In the genomic region with DNA sequence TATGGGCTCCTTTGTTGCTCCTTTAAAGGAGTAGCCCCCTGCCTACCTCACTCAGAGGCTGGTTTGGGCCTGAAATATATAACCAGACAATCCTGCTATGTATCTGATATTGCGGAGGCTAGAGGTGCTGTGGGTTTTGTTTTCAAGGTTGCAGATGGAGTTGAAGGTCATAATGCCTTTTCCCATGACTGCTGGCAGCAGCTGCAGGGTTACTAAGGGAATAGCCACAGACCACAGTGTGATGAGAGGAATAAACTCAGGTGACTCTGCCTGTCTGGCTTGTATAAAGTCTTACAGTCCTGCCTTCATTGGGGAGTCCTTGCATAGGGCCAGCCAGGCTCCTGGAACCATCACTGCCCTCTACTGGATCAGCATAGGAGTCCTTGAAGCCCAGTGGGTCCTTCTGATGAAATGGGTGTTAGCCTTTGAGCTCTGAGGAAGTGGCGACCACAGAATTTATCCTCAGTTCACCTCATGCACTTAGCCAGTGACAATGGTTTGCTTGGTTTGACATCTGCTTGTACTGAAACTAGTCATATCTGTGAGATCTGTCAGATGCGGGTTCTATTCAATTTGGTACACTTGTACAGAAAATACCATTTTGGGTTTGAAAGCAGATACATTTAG, we compare ENCODE assay signal across 8 cellular contexts.
DNase-seq lines count a peak whose midpoint lies in the region; ATAC-seq and TF ChIP-seq lines count a peak whose summit lies in the region.

No MANE protein-coding gene starts in this region.

- H3K4me1 ChIP-seq in spleen: peaks cover 18 to 38% (median 25%) of the 10 kb centered on the region in 6 donors

- no peak overlapping the region for H3K4me3 Mint-ChIP-seq in CD14-positive monocyte
- no peak overlapping the region for H3K4me3 Mint-ChIP-seq in activated T-cell treated with anti-CD3 and anti-CD28 coated beads, Interleukin-2, amount 50 U/mL, for 4 hours

- ATAC-seq in GM18868 (IDR thresholded peaks at IDR 0.05; ENCODE audit: unreplicated experiment): peak; percentile 95
- peak; percentile 97 for ATAC-seq in HG03025 (IDR thresholded peaks at IDR 0.05; ENCODE audit: low FRiP score, unreplicated experiment)
- ATAC-seq in activated T-cell treated with anti-CD3 and anti-CD28 coated beads, Interleukin-2, amount 50 U/mL, for 4 hours: peak; percentile 77 to 84

- WGBS in spleen, 5 donors: 50 to 66% (median 52%) methylated on average over 3 of the region's 3 CpGs

- peak overlapping the region in 6 of 7 donors; percentile 14 to 60 (median 44) for H3K27ac Mint-ChIP-seq in CD14-positive monocyte

- no peak overlapping the region for H3K4me3 ChIP-seq in spleen

- no peak for TF ChIP-seq POLR2A in spleen (IDR thresholded peaks at IDR 0.05)

- no peaks in the 10 kb centered on the region for H3K27me3 ChIP-seq in spleen (replicated peaks in 1 of 7)

- intact Hi-C loops in CD14-positive monocyte (cut with micrococcal nuclease) (loop anchor here in 1 of 2 donors (10.0 kb wide), 1 partner anchor 75 kb away; no protein-coding TSS in a partner anchor), cardiac septum (cut with DNase I) (no loop called here), spleen (cut with DNase I; ENCODE audit: low total_unique reads) (loop anchor here (10.0 kb wide), 1 partner anchor 245 kb away; a partner anchor contains a TSS)

- DNase-seq in CD14-positive monocyte (ENCODE audit: low spot score) (peak; percentile 70), NCI-H526 treated with DMSO at 0.1 percent for 48 hours (lab: John Stamatoyannopoulos, UW) (peak; percentile 96), cardiac septum (ENCODE audit: low spot score) (peak; percentile 74), spleen (peak; percentile 76), amniotic stem cell (lab: John Stamatoyannopoulos, UW) (no peak)
- peak; percentile 20 for DNase-seq in activated T-cell treated with anti-CD3 and anti-CD28 coated beads, Interleukin-2, amount 50 U/mL, for 4 hours

- H3K36me3 ChIP-seq in spleen: no peaks in the 10 kb centered on the region

- TF ChIP-seq CTCF in CD14-positive monocyte (IDR thresholded peaks at IDR 0.05) (peak; percentile 60), spleen (IDR thresholded peaks at IDR 0.05 in 8 of 11, conservative IDR thresholded peaks at IDR 0.05 in 3 of 11) (peak in 9 of 11 experiments; percentile 13 to 63 (median 44))

- no peaks in the 10 kb centered on the region for H3K27me3 Mint-ChIP-seq in CD14-positive monocyte (ENCODE audit: low read depth in 3 of 3)
- H3K27me3 Mint-ChIP-seq in activated T-cell treated with anti-CD3 and anti-CD28 coated beads, Interleukin-2, amount 50 U/mL, for 4 hours (ENCODE audit: low read depth): no peaks in the 10 kb centered on the region

- H3K27ac ChIP-seq in spleen: peak overlapping the region in 4 of 8 donors; percentile 10 to 72 (median 45)

- H3K4me1 Mint-ChIP-seq in CD14-positive monocyte: peaks cover 27% of the 10 kb centered on the region
- H3K4me1 Mint-ChIP-seq in activated T-cell treated with anti-CD3 and anti-CD28 coated beads, Interleukin-2, amount 50 U/mL, for 4 hours (ENCODE audit: low read depth): peaks cover 48% of the 10 kb centered on the region

- no peaks in the 10 kb centered on the region for H3K9me3 Mint-ChIP-seq in CD14-positive monocyte
- no peaks in the 10 kb centered on the region for H3K9me3 Mint-ChIP-seq in activated T-cell treated with anti-CD3 and anti-CD28 coated beads, Interleukin-2, amount 50 U/mL, for 4 hours

- no peaks in the 10 kb centered on the region for H3K36me3 Mint-ChIP-seq in CD14-positive monocyte
- no peaks in the 10 kb centered on the region for H3K36me3 Mint-ChIP-seq in activated T-cell treated with anti-CD3 and anti-CD28 coated beads, Interleukin-2, amount 50 U/mL, for 4 hours (ENCODE audit: insufficient read depth)

- H3K9me3 ChIP-seq in spleen: no peaks in the 10 kb centered on the region
